ENCODE assay signal across 2 cellular contexts in the genomic region with DNA sequence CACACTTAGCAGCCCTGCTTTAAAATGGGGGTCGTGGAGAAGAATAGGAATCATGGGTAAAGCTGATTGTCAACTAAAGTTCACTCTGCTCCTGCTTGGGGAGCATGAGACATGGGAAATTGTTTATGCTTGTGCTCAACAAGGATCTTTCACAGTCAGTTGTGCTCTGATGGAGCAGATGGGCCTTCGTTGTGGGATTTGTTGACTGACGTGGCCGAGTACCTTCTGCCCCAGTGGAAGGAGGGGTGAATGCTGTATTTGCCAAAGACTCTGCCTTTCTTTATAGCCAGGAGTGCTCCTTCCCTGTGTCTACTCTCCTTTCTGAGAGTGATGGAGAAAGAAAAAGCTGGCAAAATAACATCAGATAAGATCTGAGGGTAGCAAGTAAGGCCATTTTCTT.
TF ChIP-seq lines count a peak whose summit lies in the region.

No MANE protein-coding gene starts in this region.

TF ChIP-seq in H1, 55 proteins besides CTCF, POLR2A, EP300 and RAD21 (continued from another document and continues in another):
- TF ChIP-seq ATF3 (IDR thresholded peaks at IDR 0.05; ENCODE audit: insufficient read depth, low read depth, low read length): no peak
- no peak for TF ChIP-seq ASH2L (IDR thresholded peaks at IDR 0.05; ENCODE audit: low read length)
- TF ChIP-seq MAX (IDR thresholded peaks at IDR 0.05): no peak
- TF ChIP-seq SIX5 (IDR thresholded peaks at IDR 0.05; ENCODE audit: low read depth, low read length): no peak
- TF ChIP-seq CHD7 (IDR thresholded peaks at IDR 0.05; ENCODE audit: insufficient replicate concordance, low read length): no peak
- no peak for TF ChIP-seq SIN3A (conservative IDR thresholded peaks at IDR 0.05 in 1 of 2, IDR thresholded peaks at IDR 0.05 in 1 of 2; ENCODE audit: low read depth in 1 of 2, low read length in 2 of 2)
- TF ChIP-seq ZNF274 (IDR thresholded peaks at IDR 0.05; ENCODE audit: borderline replicate concordance, extremely low read depth, low read length): no peak
- TF ChIP-seq CBX8 (IDR thresholded peaks at IDR 0.05; ENCODE audit: borderline replicate concordance, low read depth, low read length): no peak
- TF ChIP-seq YY1 (IDR thresholded peaks at IDR 0.05; ENCODE audit: low read depth, low read length): no peak
- no peak for TF ChIP-seq E2F6 (IDR thresholded peaks at IDR 0.05)
- TF ChIP-seq CTBP2 (IDR thresholded peaks at IDR 0.05; ENCODE audit: borderline replicate concordance, insufficient read depth, insufficient read length, low read length): no peak

TF ChIP-seq in HEK293T, 16 proteins besides CTCF, POLR2A, EP300 and RAD21 (continued from another document):
- TF ChIP-seq PKNOX1 (IDR thresholded peaks at IDR 0.05): no peak
- TF ChIP-seq SP1 (IDR thresholded peaks at IDR 0.05): no peak
- TF ChIP-seq NFRKB (IDR thresholded peaks at IDR 0.05): no peak
- no peak for TF ChIP-seq BHLHE40 (IDR thresholded peaks at IDR 0.05; ENCODE audit: borderline replicate concordance)
- TF ChIP-seq FOXA1 (IDR thresholded peaks at IDR 0.05): no peak
- TF ChIP-seq L3MBTL2 (conservative IDR thresholded peaks at IDR 0.05): no peak
- TF ChIP-seq ARNT (IDR thresholded peaks at IDR 0.05): no peak
